In genomic region chr18:6210349-6211173, GRCh38 we compare ENCODE assay signal across 22 cellular contexts.
"Had no signal": no experiment of that assay in that cellular context is flagged by ENCODE, and none has a peak within 500 bp of the region (broad histone marks: within the 10 kb centered on the region; RNA-seq: fewer than 3 reads in every experiment).

No MANE protein-coding gene starts in this region.

- H3K4me1 Mint-ChIP-seq: activated B cell treated with CpG ODN at 0.5 μM for 24 hours; activated naive CD4-positive, alpha-beta T cell treated with anti-CD3 and anti-CD28 coated beads, Interleukin-2, amount 50 U/mL, for 24 hours; endodermal cell; memory B cell; natural killer cell had no signal

- H3K4me3 Mint-ChIP-seq: activated B cell treated with CpG ODN at 0.5 μM for 24 hours; activated CD8-positive, alpha-beta T cell treated with anti-CD3 and anti-CD28 coated beads, Interleukin-2, amount 10 ng/mL, durations not matched to agents 7 days and 5 days; activated naive CD4-positive, alpha-beta T cell treated with anti-CD3 and anti-CD28 coated beads, Interleukin-2, amount 50 U/mL, for 24 hours; endodermal cell; memory B cell; natural killer cell; stimulated activated naive CD8-positive, alpha-beta T cell treated with anti-CD3 and anti-CD28 coated beads, Interleukin-15, Interleukin-2, amounts not matched to agents 100 ng/mL and 50 ng/mL, for 24 hours had no signal

- H3K4me3 ChIP-seq: adrenal gland, dorsolateral prefrontal cortex, gastrocnemius medialis, heart left ventricle, suprapubic skin, upper lobe of left lung had no signal

- H3K9me3 Mint-ChIP-seq: activated B cell treated with CpG ODN at 0.5 μM for 24 hours; activated naive CD4-positive, alpha-beta T cell treated with anti-CD3 and anti-CD28 coated beads, Interleukin-2, amount 50 U/mL, for 24 hours; endodermal cell; memory B cell; natural killer cell had no signal

- H3K27ac ChIP-seq: adrenal gland, dorsolateral prefrontal cortex, gastrocnemius medialis, heart left ventricle, suprapubic skin had no signal

- H3K9me3 ChIP-seq: adrenal gland, gastrocnemius medialis, heart left ventricle, suprapubic skin, upper lobe of left lung had no signal

- H3K36me3 Mint-ChIP-seq: activated naive CD4-positive, alpha-beta T cell treated with anti-CD3 and anti-CD28 coated beads, Interleukin-2, amount 50 U/mL, for 24 hours; memory B cell; natural killer cell had no signal

- DNase-seq: activated B cell treated with CpG ODN at 0.5 μM for 24 hours; activated CD4-positive, alpha-beta T cell treated with anti-CD3 and anti-CD28 coated beads for 48 hours; activated CD8-positive, alpha-beta memory T cell treated with anti-CD3 and anti-CD28 coated beads, Interleukin-2, amount 50 U/mL, for 4 hours; activated CD8-positive, alpha-beta T cell treated with anti-CD3 and anti-CD28 coated beads, Interleukin-2, amount 10 ng/mL, durations not matched to agents 7 days and 5 days; activated effector memory CD4-positive, alpha-beta T cell treated with anti-CD3 and anti-CD28 coated beads, Interleukin-2, amount 50 U/mL, for 16 hours; activated T-cell treated with anti-CD3 and anti-CD28 coated beads, Interleukin-2, amount 50 U/mL, for 48 hours; adrenal gland; dorsolateral prefrontal cortex; endodermal cell; gastrocnemius medialis; heart left ventricle; left colon; natural killer cell; posterior cingulate gyrus; stimulated activated CD4-positive, alpha-beta T cell treated with anti-CD3 and anti-CD28 coated beads, Interleukin-15, amount 100 ng/mL, for 24 hours; stimulated activated CD4-positive, alpha-beta T cell treated with anti-CD3 and anti-CD28 coated beads, Interleukin-4, amount 100 ng/mL, for 24 hours; stimulated activated CD8-positive, alpha-beta memory T cell treated with anti-CD3 and anti-CD28 coated beads, Interleukin-4, amount 100 ng/mL, for 48 hours; upper lobe of left lung had no signal

- ATAC-seq: activated CD8-positive, alpha-beta T cell treated with anti-CD3 and anti-CD28 coated beads, Interleukin-2, amount 10 ng/mL, durations not matched to agents 7 days and 5 days; gastrocnemius medialis; heart left ventricle; left colon; natural killer cell had no signal

- H3K27ac Mint-ChIP-seq: activated B cell treated with CpG ODN at 0.5 μM for 24 hours; activated CD8-positive, alpha-beta T cell treated with anti-CD3 and anti-CD28 coated beads, Interleukin-2, amount 10 ng/mL, durations not matched to agents 7 days and 5 days; activated naive CD4-positive, alpha-beta T cell treated with anti-CD3 and anti-CD28 coated beads, Interleukin-2, amount 50 U/mL, for 24 hours; endodermal cell; memory B cell; natural killer cell; stimulated activated naive CD8-positive, alpha-beta T cell treated with anti-CD3 and anti-CD28 coated beads, Interleukin-15, Interleukin-2, amounts not matched to agents 100 ng/mL and 50 ng/mL, for 24 hours had no signal

- H3K4me1 ChIP-seq: adrenal gland, gastrocnemius medialis, heart left ventricle had no signal

- H3K27me3 Mint-ChIP-seq: activated B cell treated with CpG ODN at 0.5 μM for 24 hours; activated naive CD4-positive, alpha-beta T cell treated with anti-CD3 and anti-CD28 coated beads, Interleukin-2, amount 50 U/mL, for 24 hours; memory B cell; stimulated activated naive CD8-positive, alpha-beta T cell treated with anti-CD3 and anti-CD28 coated beads, Interleukin-15, Interleukin-2, amounts not matched to agents 100 ng/mL and 50 ng/mL, for 24 hours had no signal

- H3K27me3 ChIP-seq: adrenal gland, dorsolateral prefrontal cortex, gastrocnemius medialis, heart left ventricle, suprapubic skin, upper lobe of left lung had no signal

- H3K36me3 ChIP-seq: gastrocnemius medialis, heart left ventricle, suprapubic skin, upper lobe of left lung had no signal
